Comparison of ENCODE assay signal across 1 cellular context in the genomic region with DNA sequence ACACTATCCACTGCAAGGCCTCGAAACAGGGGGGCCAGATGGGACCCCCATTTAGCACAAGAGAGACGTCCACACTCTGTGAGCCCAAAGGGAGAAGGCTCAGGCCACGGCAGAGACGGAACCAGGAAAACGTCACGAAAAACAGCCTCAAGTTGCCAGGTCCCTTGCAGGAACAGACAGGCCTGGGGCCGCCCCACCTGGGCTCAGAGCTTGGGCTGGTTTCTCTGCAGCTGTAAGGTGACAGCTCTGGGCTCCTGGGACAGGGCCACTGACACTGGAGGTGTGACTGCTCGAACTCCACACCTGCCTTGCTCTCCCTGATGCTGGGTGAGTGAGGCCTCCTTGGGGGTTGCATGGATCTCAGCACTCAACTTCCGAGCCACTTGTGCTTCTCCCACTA.
TF ChIP-seq lines count a peak whose summit lies in the region.

No MANE protein-coding gene starts in this region.

TF ChIP-seq in H1, 55 proteins besides CTCF, POLR2A, EP300 and RAD21:
- TF ChIP-seq ZNF274 (IDR thresholded peaks at IDR 0.05; ENCODE audit: borderline replicate concordance, extremely low read depth, low read length): no peak
